10 cellular contexts compared by ENCODE assay signal in the genomic region with DNA sequence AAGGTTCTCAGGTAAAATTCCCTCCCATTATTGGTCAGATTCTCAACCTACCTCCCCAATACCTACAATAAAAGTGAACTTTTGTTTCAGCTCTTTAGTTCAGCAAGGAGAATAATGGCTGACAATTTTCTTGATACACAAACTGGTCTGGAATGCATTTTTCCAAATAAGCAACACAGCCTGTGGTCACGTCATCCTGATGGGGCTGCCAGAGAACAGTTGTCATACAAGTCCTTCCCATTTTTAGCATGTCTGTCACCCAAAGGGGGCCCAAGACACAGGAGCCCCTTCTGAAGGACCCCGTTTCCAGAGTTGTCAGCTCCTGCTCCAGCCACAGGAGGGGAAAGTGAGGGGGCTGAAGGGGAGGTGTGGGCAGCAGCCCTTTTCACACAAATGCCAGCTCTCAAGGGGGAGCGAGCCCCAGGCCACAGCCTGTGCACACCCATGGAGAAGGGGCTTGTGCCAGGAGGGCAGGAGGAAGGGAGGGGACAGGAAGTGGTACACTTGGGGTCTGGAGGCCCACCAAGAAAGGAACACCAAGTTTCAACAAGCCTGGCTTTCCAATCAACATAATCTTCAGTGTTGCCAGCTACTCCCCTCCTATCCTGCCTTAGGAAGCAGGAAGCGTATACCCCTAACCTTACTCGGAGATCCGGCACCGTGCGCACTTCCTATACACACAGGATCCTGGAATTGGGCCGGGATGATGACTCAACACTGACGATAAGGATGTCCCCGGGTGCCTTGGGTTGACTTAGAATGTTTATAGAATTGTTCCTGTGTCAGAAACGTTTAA. TPM values are rescaled to one million over a fixed set of nuclear protein-coding genes. Genes with fewer than 3 reads are reported as not detected.
DNase-seq lines count a peak whose midpoint lies in the region; ATAC-seq, FAIRE-seq and TF ChIP-seq lines count a peak whose summit lies in the region.
"Had no signal": no experiment of that assay in that cellular context is flagged by ENCODE, and none has a peak within 500 bp of the region (broad histone marks: within the 10 kb centered on the region; RNA-seq: fewer than 3 reads in every experiment).

No MANE protein-coding gene starts in this region.

- H3K4me1 ChIP-seq in kidney (ENCODE audit: control insufficient read depth in 1 of 2, insufficient read depth in 1 of 2, low read depth in 1 of 2, low read length in 2 of 2): no peaks in the 10 kb centered on the region
- H3K4me1 ChIP-seq in subcutaneous abdominal adipose tissue (ENCODE audit: control insufficient read depth in 5 of 5, insufficient read depth in 5 of 5, low read length in 5 of 5): peaks cover 2 to 37% (median 29%) of the 10 kb centered on the region in 5 donors
- no peaks in the 10 kb centered on the region for H3K4me1 ChIP-seq in HAP-1

- in situ Hi-C loops in HAP-1 (cut with MboI; ENCODE audit: low sequenced_read_pairs): no loop called here

- H3K4me1 Mint-ChIP-seq in HFFc6 (ENCODE audit: low read depth): peaks cover 53% of the 10 kb centered on the region

- peak overlapping the region; percentile 81 for H3K4me3 Mint-ChIP-seq in HFFc6
- H3K4me3 Mint-ChIP-seq: dendritic cell treated with granulocyte-macrophage colony-stimulating factor and Interleukin-4, amounts not matched to agents 40 ng/mL and 50 ng/mL, for 4 days had no signal

- DNase-seq in HFFc6: peak; percentile 88
- DNase-seq in caudate nucleus (lab: John Stamatoyannopoulos, UW): peak in 14 of 61 donors; percentile 6 to 62 (median 16)
- DNase-seq in kidney: no peak
- no peak for DNase-seq in HAP-1 (ENCODE audit: low spot score in 2 of 2)
- DNase-seq in T-helper 9 cell: no peak

- ATAC-seq in HG02798 (IDR thresholded peaks at IDR 0.05; ENCODE audit: poor library complexity, unreplicated experiment) (no peak), GM19351 (IDR thresholded peaks at IDR 0.05; ENCODE audit: unreplicated experiment) (no peak)

- no peaks in the 10 kb centered on the region for H3K36me3 Mint-ChIP-seq in HFFc6 (ENCODE audit: low read depth)

- TF ChIP-seq CTCF in HFFc6 (IDR thresholded peaks at IDR 0.05) (no peak), kidney (IDR thresholded peaks at IDR 0.05; ENCODE audit: borderline replicate concordance, extremely low read depth, insufficient read depth) (no peak)

- H3K4me3 ChIP-seq in kidney (ENCODE audit: low read length in 2 of 2) (no peak overlapping the region), subcutaneous abdominal adipose tissue (ENCODE audit: low read depth in 1 of 5, low read length in 5 of 5) (no peak overlapping the region), HAP-1 (no peak overlapping the region)

- peak overlapping the region; percentile 100 for H3K27ac Mint-ChIP-seq in HFFc6
- H3K27ac Mint-ChIP-seq: dendritic cell treated with granulocyte-macrophage colony-stimulating factor and Interleukin-4, amounts not matched to agents 40 ng/mL and 50 ng/mL, for 4 days had no signal

- H3K9ac ChIP-seq in kidney (ENCODE audit: low read length in 2 of 2) (no peak overlapping the region), subcutaneous abdominal adipose tissue (ENCODE audit: low read length in 5 of 5) (peak overlapping the region in 4 of 5 donors; percentile 34 to 79 (median 62))

- intact Hi-C loops in kidney (cut with DNase I): no loop called here

- H3K27me3 ChIP-seq in subcutaneous abdominal adipose tissue (ENCODE audit: control insufficient read depth in 5 of 5, insufficient read depth in 4 of 5, low read length in 5 of 5) (no peaks in the 10 kb centered on the region), HAP-1 (ENCODE audit: low read depth) (no peaks in the 10 kb centered on the region)

- H3K27me3 Mint-ChIP-seq in HFFc6 (ENCODE audit: insufficient read depth): peaks cover 6% of the 10 kb centered on the region
- H3K27me3 Mint-ChIP-seq: dendritic cell treated with granulocyte-macrophage colony-stimulating factor and Interleukin-4, amounts not matched to agents 40 ng/mL and 50 ng/mL, for 4 days had no signal

- H3K27ac ChIP-seq in caudate nucleus (ENCODE audit: low read depth, low read length): peak overlapping the region; percentile 39
- peak overlapping the region; percentile 44 to 66 for H3K27ac ChIP-seq in kidney (ENCODE audit: low read depth in 2 of 2, low read length in 2 of 2)
- H3K27ac ChIP-seq in subcutaneous abdominal adipose tissue (ENCODE audit: low read depth, low read length): peak overlapping the region; percentile 90
- H3K27ac ChIP-seq: VCaP had no signal

- no peak for FAIRE-seq in kidney (lab: Jason Lieb, UNC)

- H3K9me3 Mint-ChIP-seq in HFFc6: no peaks in the 10 kb centered on the region
- H3K9me3 Mint-ChIP-seq: dendritic cell treated with granulocyte-macrophage colony-stimulating factor and Interleukin-4, amounts not matched to agents 40 ng/mL and 50 ng/mL, for 4 days had no signal

- H3K9me3 ChIP-seq in kidney (ENCODE audit: control insufficient read depth in 1 of 2, low read length in 2 of 2): no peaks in the 10 kb centered on the region
- no peaks in the 10 kb centered on the region for H3K9me3 ChIP-seq in subcutaneous abdominal adipose tissue (ENCODE audit: control insufficient read depth in 5 of 5, low read length in 5 of 5)
- no peaks in the 10 kb centered on the region for H3K9me3 ChIP-seq in HAP-1

- H3K36me3 ChIP-seq in kidney (ENCODE audit: control insufficient read depth in 1 of 2, insufficient read depth in 2 of 2, low read length in 2 of 2) (peaks cover 0 to 2% of the 10 kb centered on the region in 2 donors), subcutaneous abdominal adipose tissue (ENCODE audit: control insufficient read depth in 5 of 5, insufficient read depth in 5 of 5, low read length in 5 of 5) (peaks cover 31 to 88% (median 77%) of the 10 kb centered on the region in 5 donors), HAP-1 (replicated peaks) (no peaks in the 10 kb centered on the region)

RNA-seq across cellular contexts. Expression of a gene that starts 43.4 kb away (rescaled TPM):
- 100 to 1,000 TPM; 131 to 163 (median 154) TPM for total RNA-seq in HFFc6 (2021; fragmentation: NEBNext Ultra II Directional; extraction: Animal tissue kit (Norgen Biotek cat#: 25700))
- total RNA-seq in kidney: 148 TPM
- polyA plus RNA-seq in kidney (ENCODE audit: insufficient read depth, low read depth, low replicate concordance): 72.9 TPM

Comparison
In these comparisons a context has a peak if more than half of its experiments do, and no peak if none do; other contexts are left out.
1. H3K27ac ChIP-seq: peak in every context shown above with its lines; median percentile 90 in subcutaneous abdominal adipose tissue; 55 in kidney; 39 in caudate nucleus.
2. H3K9ac ChIP-seq: peak in subcutaneous abdominal adipose tissue (4 of 5); none in kidney (0 of 2).